In the genomic region with DNA sequence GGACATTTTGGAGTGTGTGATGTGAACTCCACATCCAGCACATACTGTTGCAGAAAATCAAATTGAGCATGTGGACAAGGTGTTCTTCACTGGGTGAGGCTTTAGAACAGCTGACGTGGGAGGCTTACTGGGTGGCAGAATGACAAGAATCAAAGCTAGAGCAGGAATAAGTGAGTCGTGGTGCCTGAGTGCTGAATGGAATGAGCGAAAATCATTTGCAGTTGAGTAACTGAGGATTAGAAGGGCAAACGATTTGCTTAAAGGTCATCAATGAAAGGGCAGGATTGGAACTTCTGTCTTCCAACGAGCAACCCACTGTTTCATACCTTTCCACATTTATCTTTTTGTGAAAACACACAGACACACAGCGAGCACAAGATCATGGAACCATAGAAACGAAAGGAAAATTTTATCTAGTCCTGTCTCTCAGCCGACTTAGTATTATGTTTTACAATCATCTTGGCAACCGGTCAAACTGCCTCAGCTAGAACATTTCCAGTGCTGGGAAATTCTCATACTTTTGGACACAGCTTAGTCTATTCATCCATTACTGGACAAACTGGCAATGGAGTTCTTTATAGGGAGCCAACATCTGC, we compare ENCODE assay signal across 2 cellular contexts.
TF ChIP-seq lines count a peak whose summit lies in the region.

No MANE protein-coding gene starts in this region.

TF ChIP-seq in SK-N-SH, 30 proteins besides CTCF, POLR2A, EP300 and RAD21:
- no peak for TF ChIP-seq TEAD4 (IDR thresholded peaks at IDR 0.05; ENCODE audit: borderline replicate concordance, insufficient read depth)
- no peak for TF ChIP-seq GATA2 (CRISPR knock-in tag; IDR thresholded peaks at IDR 0.05)
- no peak for TF ChIP-seq NFIC (IDR thresholded peaks at IDR 0.05; ENCODE audit: borderline replicate concordance)
- TF ChIP-seq, protein P1, sequence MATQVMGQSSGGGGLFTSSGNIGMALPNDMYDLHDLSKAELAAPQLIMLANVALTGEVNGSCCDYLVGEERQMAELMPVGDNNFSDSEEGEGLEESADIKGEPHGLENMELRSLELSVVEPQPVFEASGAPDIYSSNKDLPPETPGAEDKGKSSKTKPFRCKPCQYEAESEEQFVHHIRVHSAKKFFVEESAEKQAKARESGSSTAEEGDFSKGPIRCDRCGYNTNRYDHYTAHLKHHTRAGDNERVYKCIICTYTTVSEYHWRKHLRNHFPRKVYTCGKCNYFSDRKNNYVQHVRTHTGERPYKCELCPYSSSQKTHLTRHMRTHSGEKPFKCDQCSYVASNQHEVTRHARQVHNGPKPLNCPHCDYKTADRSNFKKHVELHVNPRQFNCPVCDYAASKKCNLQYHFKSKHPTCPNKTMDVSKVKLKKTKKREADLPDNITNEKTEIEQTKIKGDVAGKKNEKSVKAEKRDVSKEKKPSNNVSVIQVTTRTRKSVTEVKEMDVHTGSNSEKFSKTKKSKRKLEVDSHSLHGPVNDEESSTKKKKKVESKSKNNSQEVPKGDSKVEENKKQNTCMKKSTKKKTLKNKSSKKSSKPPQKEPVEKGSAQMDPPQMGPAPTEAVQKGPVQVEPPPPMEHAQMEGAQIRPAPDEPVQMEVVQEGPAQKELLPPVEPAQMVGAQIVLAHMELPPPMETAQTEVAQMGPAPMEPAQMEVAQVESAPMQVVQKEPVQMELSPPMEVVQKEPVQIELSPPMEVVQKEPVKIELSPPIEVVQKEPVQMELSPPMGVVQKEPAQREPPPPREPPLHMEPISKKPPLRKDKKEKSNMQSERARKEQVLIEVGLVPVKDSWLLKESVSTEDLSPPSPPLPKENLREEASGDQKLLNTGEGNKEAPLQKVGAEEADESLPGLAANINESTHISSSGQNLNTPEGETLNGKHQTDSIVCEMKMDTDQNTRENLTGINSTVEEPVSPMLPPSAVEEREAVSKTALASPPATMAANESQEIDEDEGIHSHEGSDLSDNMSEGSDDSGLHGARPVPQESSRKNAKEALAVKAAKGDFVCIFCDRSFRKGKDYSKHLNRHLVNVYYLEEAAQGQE (IDR thresholded peaks at IDR 0.05; ENCODE audit: low read depth, low read length) = no peak
- TF ChIP-seq, protein P2, sequence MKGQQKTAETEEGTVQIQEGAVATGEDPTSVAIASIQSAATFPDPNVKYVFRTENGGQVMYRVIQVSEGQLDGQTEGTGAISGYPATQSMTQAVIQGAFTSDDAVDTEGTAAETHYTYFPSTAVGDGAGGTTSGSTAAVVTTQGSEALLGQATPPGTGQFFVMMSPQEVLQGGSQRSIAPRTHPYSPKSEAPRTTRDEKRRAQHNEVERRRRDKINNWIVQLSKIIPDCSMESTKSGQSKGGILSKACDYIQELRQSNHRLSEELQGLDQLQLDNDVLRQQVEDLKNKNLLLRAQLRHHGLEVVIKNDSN (IDR thresholded peaks at IDR 0.05; ENCODE audit: borderline replicate concordance, low read depth) = no peak
- TF ChIP-seq JUND (IDR thresholded peaks at IDR 0.05) = no peak
- no peak for TF ChIP-seq SMC3 (IDR thresholded peaks at IDR 0.05; ENCODE audit: low read depth, low read length)
- no peak for TF ChIP-seq RFX5 (IDR thresholded peaks at IDR 0.05; ENCODE audit: low read length)
- TF ChIP-seq MEF2A (IDR thresholded peaks at IDR 0.05; ENCODE audit: borderline replicate concordance, low read depth) = no peak
- TF ChIP-seq, protein P3, sequence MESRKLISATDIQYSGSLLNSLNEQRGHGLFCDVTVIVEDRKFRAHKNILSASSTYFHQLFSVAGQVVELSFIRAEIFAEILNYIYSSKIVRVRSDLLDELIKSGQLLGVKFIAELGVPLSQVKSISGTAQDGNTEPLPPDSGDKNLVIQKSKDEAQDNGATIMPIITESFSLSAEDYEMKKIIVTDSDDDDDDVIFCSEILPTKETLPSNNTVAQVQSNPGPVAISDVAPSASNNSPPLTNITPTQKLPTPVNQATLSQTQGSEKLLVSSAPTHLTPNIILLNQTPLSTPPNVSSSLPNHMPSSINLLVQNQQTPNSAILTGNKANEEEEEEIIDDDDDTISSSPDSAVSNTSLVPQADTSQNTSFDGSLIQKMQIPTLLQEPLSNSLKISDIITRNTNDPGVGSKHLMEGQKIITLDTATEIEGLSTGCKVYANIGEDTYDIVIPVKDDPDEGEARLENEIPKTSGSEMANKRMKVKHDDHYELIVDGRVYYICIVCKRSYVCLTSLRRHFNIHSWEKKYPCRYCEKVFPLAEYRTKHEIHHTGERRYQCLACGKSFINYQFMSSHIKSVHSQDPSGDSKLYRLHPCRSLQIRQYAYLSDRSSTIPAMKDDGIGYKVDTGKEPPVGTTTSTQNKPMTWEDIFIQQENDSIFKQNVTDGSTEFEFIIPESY (IDR thresholded peaks at IDR 0.05; ENCODE audit: borderline replicate concordance, low read depth) = no peak
- TF ChIP-seq NRF1 (IDR thresholded peaks at IDR 0.05; ENCODE audit: low read depth, low read length) = no peak
- no peak for TF ChIP-seq EZH2phosphoT487 (IDR thresholded peaks at IDR 0.05; ENCODE audit: borderline replicate concordance, low read depth)
- TF ChIP-seq CHD2 (IDR thresholded peaks at IDR 0.05; ENCODE audit: low read length, partially characterized antibody) = no peak
- TF ChIP-seq, protein P4, sequence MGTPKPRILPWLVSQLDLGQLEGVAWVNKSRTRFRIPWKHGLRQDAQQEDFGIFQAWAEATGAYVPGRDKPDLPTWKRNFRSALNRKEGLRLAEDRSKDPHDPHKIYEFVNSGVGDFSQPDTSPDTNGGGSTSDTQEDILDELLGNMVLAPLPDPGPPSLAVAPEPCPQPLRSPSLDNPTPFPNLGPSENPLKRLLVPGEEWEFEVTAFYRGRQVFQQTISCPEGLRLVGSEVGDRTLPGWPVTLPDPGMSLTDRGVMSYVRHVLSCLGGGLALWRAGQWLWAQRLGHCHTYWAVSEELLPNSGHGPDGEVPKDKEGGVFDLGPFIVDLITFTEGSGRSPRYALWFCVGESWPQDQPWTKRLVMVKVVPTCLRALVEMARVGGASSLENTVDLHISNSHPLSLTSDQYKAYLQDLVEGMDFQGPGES (IDR thresholded peaks at IDR 0.05; ENCODE audit: low read depth, low read length) = no peak
- TF ChIP-seq TAF1 (IDR thresholded peaks at IDR 0.05; ENCODE audit: borderline replicate concordance, low read depth, low read length) = no peak
- TF ChIP-seq SIN3A (IDR thresholded peaks at IDR 0.05; ENCODE audit: borderline replicate concordance, low read depth, low read length) = no peak
- TF ChIP-seq FOXJ3 (CRISPR knock-in tag; IDR thresholded peaks at IDR 0.05) = no peak
- no peak for TF ChIP-seq YY1 (IDR thresholded peaks at IDR 0.05; ENCODE audit: low read depth)
- no peak for TF ChIP-seq FOXM1 (IDR thresholded peaks at IDR 0.05; ENCODE audit: low read depth)
- TF ChIP-seq RCOR1 (IDR thresholded peaks at IDR 0.05; ENCODE audit: low read length) = no peak

TF ChIP-seq in SK-N-SH treated with all-trans-retinoic acid at 6 μM for 48 hours, 23 proteins besides CTCF, POLR2A, EP300 and RAD21:
- TF ChIP-seq, protein P5, sequence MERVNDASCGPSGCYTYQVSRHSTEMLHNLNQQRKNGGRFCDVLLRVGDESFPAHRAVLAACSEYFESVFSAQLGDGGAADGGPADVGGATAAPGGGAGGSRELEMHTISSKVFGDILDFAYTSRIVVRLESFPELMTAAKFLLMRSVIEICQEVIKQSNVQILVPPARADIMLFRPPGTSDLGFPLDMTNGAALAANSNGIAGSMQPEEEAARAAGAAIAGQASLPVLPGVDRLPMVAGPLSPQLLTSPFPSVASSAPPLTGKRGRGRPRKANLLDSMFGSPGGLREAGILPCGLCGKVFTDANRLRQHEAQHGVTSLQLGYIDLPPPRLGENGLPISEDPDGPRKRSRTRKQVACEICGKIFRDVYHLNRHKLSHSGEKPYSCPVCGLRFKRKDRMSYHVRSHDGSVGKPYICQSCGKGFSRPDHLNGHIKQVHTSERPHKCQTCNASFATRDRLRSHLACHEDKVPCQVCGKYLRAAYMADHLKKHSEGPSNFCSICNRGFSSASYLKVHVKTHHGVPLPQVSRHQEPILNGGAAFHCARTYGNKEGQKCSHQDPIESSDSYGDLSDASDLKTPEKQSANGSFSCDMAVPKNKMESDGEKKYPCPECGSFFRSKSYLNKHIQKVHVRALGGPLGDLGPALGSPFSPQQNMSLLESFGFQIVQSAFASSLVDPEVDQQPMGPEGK (CRISPR knock-in tag; IDR thresholded peaks at IDR 0.05; ENCODE audit: borderline replicate concordance) = no peak
- TF ChIP-seq SNAI2 (CRISPR knock-in tag; IDR thresholded peaks at IDR 0.05) (no peak), ZFP30 (CRISPR knock-in tag; IDR thresholded peaks at IDR 0.05) (no peak), PPARA (CRISPR knock-in tag; IDR thresholded peaks at IDR 0.05; ENCODE audit: borderline replicate concordance) (no peak), OSR1 (CRISPR knock-in tag; IDR thresholded peaks at IDR 0.05) (no peak), TCF4 (CRISPR knock-in tag; IDR thresholded peaks at IDR 0.05; ENCODE audit: borderline replicate concordance) (no peak), ISL1 (CRISPR knock-in tag; IDR thresholded peaks at IDR 0.05) (no peak), CSDC2 (CRISPR knock-in tag; IDR thresholded peaks at IDR 0.05) (no peak), ZNF70 (CRISPR knock-in tag; IDR thresholded peaks at IDR 0.05) (no peak), TOX (CRISPR knock-in tag; IDR thresholded peaks at IDR 0.05; ENCODE audit: borderline replicate concordance) (no peak), RARB (CRISPR knock-in tag; IDR thresholded peaks at IDR 0.05) (no peak), ZNF565 (CRISPR knock-in tag; conservative IDR thresholded peaks at IDR 0.05; ENCODE audit: low read depth) (no peak), ZFP3 (CRISPR knock-in tag; IDR thresholded peaks at IDR 0.05) (no peak), GLIS3 (CRISPR knock-in tag; IDR thresholded peaks at IDR 0.05) (no peak)
- TF ChIP-seq, protein P6, sequence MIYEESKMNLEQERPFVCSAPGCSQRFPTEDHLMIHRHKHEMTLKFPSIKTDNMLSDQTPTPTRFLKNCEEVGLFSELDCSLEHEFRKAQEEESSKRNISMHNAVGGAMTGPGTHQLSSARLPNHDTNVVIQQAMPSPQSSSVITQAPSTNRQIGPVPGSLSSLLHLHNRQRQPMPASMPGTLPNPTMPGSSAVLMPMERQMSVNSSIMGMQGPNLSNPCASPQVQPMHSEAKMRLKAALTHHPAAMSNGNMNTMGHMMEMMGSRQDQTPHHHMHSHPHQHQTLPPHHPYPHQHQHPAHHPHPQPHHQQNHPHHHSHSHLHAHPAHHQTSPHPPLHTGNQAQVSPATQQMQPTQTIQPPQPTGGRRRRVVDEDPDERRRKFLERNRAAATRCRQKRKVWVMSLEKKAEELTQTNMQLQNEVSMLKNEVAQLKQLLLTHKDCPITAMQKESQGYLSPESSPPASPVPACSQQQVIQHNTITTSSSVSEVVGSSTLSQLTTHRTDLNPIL (CRISPR knock-in tag; IDR thresholded peaks at IDR 0.05; ENCODE audit: low read depth) = no peak
- TF ChIP-seq, protein P7, sequence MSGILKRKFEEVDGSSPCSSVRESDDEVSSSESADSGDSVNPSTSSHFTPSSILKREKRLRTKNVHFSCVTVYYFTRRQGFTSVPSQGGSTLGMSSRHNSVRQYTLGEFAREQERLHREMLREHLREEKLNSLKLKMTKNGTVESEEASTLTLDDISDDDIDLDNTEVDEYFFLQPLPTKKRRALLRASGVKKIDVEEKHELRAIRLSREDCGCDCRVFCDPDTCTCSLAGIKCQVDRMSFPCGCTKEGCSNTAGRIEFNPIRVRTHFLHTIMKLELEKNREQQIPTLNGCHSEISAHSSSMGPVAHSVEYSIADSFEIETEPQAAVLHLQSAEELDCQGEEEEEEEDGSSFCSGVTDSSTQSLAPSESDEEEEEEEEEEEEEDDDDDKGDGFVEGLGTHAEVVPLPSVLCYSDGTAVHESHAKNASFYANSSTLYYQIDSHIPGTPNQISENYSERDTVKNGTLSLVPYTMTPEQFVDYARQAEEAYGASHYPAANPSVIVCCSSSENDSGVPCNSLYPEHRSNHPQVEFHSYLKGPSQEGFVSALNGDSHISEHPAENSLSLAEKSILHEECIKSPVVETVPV (CRISPR knock-in tag; IDR thresholded peaks at IDR 0.05) = no peak
- TF ChIP-seq, protein P8, sequence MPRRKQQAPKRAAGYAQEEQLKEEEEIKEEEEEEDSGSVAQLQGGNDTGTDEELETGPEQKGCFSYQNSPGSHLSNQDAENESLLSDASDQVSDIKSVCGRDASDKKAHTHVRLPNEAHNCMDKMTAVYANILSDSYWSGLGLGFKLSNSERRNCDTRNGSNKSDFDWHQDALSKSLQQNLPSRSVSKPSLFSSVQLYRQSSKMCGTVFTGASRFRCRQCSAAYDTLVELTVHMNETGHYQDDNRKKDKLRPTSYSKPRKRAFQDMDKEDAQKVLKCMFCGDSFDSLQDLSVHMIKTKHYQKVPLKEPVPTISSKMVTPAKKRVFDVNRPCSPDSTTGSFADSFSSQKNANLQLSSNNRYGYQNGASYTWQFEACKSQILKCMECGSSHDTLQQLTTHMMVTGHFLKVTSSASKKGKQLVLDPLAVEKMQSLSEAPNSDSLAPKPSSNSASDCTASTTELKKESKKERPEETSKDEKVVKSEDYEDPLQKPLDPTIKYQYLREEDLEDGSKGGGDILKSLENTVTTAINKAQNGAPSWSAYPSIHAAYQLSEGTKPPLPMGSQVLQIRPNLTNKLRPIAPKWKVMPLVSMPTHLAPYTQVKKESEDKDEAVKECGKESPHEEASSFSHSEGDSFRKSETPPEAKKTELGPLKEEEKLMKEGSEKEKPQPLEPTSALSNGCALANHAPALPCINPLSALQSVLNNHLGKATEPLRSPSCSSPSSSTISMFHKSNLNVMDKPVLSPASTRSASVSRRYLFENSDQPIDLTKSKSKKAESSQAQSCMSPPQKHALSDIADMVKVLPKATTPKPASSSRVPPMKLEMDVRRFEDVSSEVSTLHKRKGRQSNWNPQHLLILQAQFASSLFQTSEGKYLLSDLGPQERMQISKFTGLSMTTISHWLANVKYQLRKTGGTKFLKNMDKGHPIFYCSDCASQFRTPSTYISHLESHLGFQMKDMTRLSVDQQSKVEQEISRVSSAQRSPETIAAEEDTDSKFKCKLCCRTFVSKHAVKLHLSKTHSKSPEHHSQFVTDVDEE (CRISPR knock-in tag; IDR thresholded peaks at IDR 0.05) = no peak
- TF ChIP-seq, protein P9, sequence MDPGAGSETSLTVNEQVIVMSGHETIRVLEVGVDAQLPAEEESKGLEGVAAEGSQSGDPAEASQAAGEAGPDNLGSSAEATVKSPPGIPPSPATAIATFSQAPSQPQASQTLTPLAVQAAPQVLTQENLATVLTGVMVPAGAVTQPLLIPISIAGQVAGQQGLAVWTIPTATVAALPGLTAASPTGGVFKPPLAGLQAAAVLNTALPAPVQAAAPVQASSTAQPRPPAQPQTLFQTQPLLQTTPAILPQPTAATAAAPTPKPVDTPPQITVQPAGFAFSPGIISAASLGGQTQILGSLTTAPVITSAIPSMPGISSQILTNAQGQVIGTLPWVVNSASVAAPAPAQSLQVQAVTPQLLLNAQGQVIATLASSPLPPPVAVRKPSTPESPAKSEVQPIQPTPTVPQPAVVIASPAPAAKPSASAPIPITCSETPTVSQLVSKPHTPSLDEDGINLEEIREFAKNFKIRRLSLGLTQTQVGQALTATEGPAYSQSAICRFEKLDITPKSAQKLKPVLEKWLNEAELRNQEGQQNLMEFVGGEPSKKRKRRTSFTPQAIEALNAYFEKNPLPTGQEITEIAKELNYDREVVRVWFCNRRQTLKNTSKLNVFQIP (CRISPR knock-in tag; IDR thresholded peaks at IDR 0.05; ENCODE audit: borderline replicate concordance, low read depth) = no peak
